Comparison of ENCODE assay signal across 8 cellular contexts in the genomic region with DNA sequence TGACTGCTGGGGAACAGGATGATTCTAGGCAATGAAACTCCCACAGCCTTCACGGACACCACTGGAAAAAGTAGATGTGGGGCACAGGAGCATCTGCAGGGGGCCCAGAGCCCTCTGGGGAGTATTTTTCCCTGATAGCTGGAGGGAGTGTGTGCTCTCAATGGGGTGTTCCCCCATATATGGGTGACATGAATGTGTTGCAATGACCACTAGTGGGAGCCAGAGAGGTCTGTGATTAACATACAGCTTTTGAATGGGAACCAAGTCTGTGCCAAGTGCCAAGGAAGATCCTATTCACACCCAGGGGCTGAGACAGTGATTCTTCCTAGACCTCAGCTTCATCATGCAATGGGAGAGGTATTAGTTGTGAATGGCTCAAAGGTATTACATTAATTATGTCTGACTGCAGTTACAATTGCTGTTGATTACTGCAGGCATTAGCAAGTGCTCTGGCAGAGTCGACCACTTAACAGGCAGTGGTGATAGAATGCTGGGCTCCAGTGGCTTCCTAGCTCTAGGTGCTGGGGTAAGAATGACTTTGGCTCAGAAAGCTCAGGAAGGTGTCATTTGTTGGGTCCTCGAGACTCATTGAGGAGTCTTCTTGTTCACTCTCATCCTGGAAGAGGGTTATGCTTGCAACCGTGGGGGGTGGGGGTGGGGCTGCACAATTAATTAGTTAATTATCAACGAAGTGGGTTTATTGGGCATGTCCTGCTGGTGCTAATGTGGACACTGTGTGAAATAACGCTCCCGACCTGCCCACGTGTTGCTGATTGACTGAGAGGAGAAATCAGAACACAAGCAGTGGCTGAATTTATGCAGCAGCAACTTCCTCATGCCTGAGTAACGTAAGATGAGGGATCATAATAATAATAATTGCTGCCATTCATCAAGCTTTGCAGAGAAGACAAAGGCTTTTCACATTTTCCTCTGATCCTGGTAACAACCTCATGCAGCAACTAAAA.
DNase-seq lines count a peak whose midpoint lies in the region; ATAC-seq and TF ChIP-seq lines count a peak whose summit lies in the region.

No MANE protein-coding gene starts in this region.

- DNase-seq in activated gamma-delta T cell treated with Interleukin-2 at 50 U/mL for 16 hours, result peak; percentile 46
- no peak for DNase-seq in activated gamma-delta T cell (lab: John Stamatoyannopoulos, UW)
- peak; percentile 57 for DNase-seq in NCI-H460 (ENCODE audit: extremely low read depth, low read depth)
- DNase-seq in activated T-cell treated with anti-CD3 and anti-CD28 coated beads, Interleukin-2, amount 50 U/mL, for 48 hours, result peak; percentile 40 to 45
- DNase-seq in foreskin fibroblast, result peak; percentile 47 to 78
- peak; percentile 27 for DNase-seq in non-pigmented ciliary epithelial cell (ENCODE audit: low read depth)

- ATAC-seq in HG03039 (IDR thresholded peaks at IDR 0.05; ENCODE audit: unreplicated experiment) (peak; percentile 55), HG03565 (IDR thresholded peaks at IDR 0.05; ENCODE audit: unreplicated experiment) (no peak)

- TF ChIP-seq CTCF in foreskin fibroblast (IDR thresholded peaks at IDR 0.05; ENCODE audit: low read depth, low read length), result peak; percentile 79

- no peak overlapping the region for H3K4me3 ChIP-seq in foreskin fibroblast (ENCODE audit: low read depth in 1 of 2, low read length in 2 of 2)
